8 cellular contexts compared by ENCODE assay signal in the genomic region with DNA sequence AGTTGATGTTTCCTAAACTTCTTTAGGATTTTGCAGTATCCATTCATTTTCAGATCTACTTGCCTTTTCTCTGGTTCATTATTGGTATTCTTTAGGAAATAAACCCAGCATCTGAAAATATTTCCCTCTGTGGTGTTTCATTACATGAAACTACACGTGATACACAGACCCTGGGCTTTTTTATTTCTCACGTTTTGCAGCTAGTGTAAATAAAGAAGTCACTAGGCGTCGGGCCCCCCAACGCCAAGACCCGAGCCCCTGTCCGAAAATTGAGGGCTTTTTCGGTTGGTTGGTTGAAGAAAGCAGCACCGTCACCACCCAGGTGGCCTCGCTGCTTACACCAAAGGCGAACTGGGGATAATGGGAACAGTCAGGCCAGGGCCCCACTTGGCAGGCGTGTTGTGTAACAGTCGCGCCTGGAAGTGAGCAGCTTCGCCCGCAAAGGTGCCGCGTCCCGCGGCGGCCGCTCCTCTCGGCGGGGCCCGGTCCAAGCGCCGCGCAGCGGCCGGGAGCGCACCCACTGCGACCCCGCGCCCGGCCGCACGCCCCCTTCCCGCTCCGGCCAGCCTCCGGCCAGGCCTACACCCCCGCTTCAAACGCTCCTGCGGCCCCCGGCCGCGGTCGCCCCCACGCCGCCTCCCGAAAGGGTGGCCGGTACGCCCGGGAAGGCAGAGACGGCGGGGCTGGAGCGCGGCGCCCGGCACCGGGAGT. TPM values are rescaled to one million over a fixed set of nuclear protein-coding genes. Genes with fewer than 3 reads are reported as not detected.
DNase-seq lines count a peak whose midpoint lies in the region; ATAC-seq, FAIRE-seq and TF ChIP-seq lines count a peak whose summit lies in the region.

No MANE protein-coding gene starts in this region.

- DNase-seq in AG04450 (ENCODE audit: low read depth, low spot score) (no peak), H54 (ENCODE audit: insufficient read length, low spot score) (peak; percentile 29), RWPE2 (ENCODE audit: low spot score) (no peak), globus pallidus (ENCODE audit: low spot score) (peak; percentile 65), type B pancreatic cell (ENCODE audit: extremely low spot score, unreplicated experiment) (peak; percentile 72)
- DNase-seq in activated naive CD4-positive, alpha-beta T cell treated with anti-CD3 and anti-CD28 coated beads, Interleukin-2, amount 10 ng/mL, durations not matched to agents 7 days and 5 days: peak; percentile 64

- FAIRE-seq in H54 (lab: Jason Lieb, UNC): no peak

- peak overlapping the region; percentile 66 for H2AFZ ChIP-seq in neuron (ENCODE audit: low read depth, low read length)

- H3K9me3 ChIP-seq in AG04450 (ENCODE audit: control insufficient read depth, insufficient read depth, low read length) (peaks cover 3% of the 10 kb centered on the region; the same call in 1 of the 2 replicates), RWPE2 (ENCODE audit: severe bottlenecking) (no peaks in the 10 kb centered on the region), neuron (ENCODE audit: low read length) (peaks cover 3% of the 10 kb centered on the region)

- H3K4me3 ChIP-seq in AG04450 (ENCODE audit: low read depth, low read length) (peak overlapping the region; percentile 88), RWPE2 (ENCODE audit: severe bottlenecking) (peak overlapping the region; percentile 94), neuron (ENCODE audit: low read length) (peak overlapping the region; percentile 100)

- ATAC-seq in RWPE2 (ENCODE audit: low read depth) (peak; percentile 23; the same call in 1 of the 3 replicates), HG03175 (IDR thresholded peaks at IDR 0.05; ENCODE audit: unreplicated experiment) (no peak)

- POLR2A ChIA-PET in AG04450 (lab: Yijun Ruan, JAX): interaction anchor here (0.5 to 1.1 kb wide), 3 partner anchors 46 to 298 kb away, joined by 3 to 7 read pairs (median 4); no protein-coding TSS in a partner anchor

- CTCF ChIA-PET in AG04450 (lab: Charles Lee): no interaction called here
- CTCF ChIA-PET in activated naive CD4-positive, alpha-beta T cell treated with anti-CD3 and anti-CD28 coated beads, Interleukin-2, amount 10 ng/mL, durations not matched to agents 7 days and 5 days (lab: Charles Lee): interaction anchor here (0.9 to 1.4 kb wide), 2 partner anchors 17 to 86 kb away, joined by 3 to 4 read pairs; no protein-coding TSS in a partner anchor

- H3K4me1 ChIP-seq in RWPE2 (ENCODE audit: insufficient read depth, poor library complexity, severe bottlenecking) (peaks cover 6% of the 10 kb centered on the region), neuron (ENCODE audit: insufficient read depth, low read length) (peaks cover 34% of the 10 kb centered on the region)

- H3K27me3 ChIP-seq in AG04450 (ENCODE audit: control insufficient read depth, insufficient read depth, low read length) (no peaks in the 10 kb centered on the region), RWPE2 (ENCODE audit: insufficient read depth, poor library complexity, severe bottlenecking) (no peaks in the 10 kb centered on the region), neuron (ENCODE audit: insufficient read depth, low read length) (no peaks in the 10 kb centered on the region)

- peak overlapping the region; percentile 96 for H3K27ac Mint-ChIP-seq in activated naive CD4-positive, alpha-beta T cell treated with anti-CD3 and anti-CD28 coated beads, Interleukin-2, amount 10 ng/mL, durations not matched to agents 7 days and 5 days
- H3K27ac Mint-ChIP-seq in type B pancreatic cell: peak overlapping the region; percentile 93

- H3K36me3 Mint-ChIP-seq in activated naive CD4-positive, alpha-beta T cell treated with anti-CD3 and anti-CD28 coated beads, Interleukin-2, amount 10 ng/mL, durations not matched to agents 7 days and 5 days: peaks cover 22% of the 10 kb centered on the region
- H3K36me3 Mint-ChIP-seq in type B pancreatic cell: peaks cover 40% of the 10 kb centered on the region

- TF ChIP-seq POLR2A in H54 (IDR thresholded peaks at IDR 0.05; ENCODE audit: low read depth, low read length): 0 out of 2 replicates have a peak, but pooled peaks have one; percentile 13

- H3K9me3 Mint-ChIP-seq in activated naive CD4-positive, alpha-beta T cell treated with anti-CD3 and anti-CD28 coated beads, Interleukin-2, amount 10 ng/mL, durations not matched to agents 7 days and 5 days: peaks cover 5% of the 10 kb centered on the region
- no peaks in the 10 kb centered on the region for H3K9me3 Mint-ChIP-seq in type B pancreatic cell

- H3K4me1 Mint-ChIP-seq in activated naive CD4-positive, alpha-beta T cell treated with anti-CD3 and anti-CD28 coated beads, Interleukin-2, amount 10 ng/mL, durations not matched to agents 7 days and 5 days: peaks cover 51% of the 10 kb centered on the region
- peaks cover 8% of the 10 kb centered on the region for H3K4me1 Mint-ChIP-seq in type B pancreatic cell (ENCODE audit: unreplicated experiment)

- peak overlapping the region; percentile 78 for H3K27ac ChIP-seq in AG04450 (ENCODE audit: low read depth, low read length)
- H3K27ac ChIP-seq in RWPE2 (ENCODE audit: poor library complexity, severe bottlenecking): peak overlapping the region; percentile 78

- TF ChIP-seq CTCF in AG04450 (IDR thresholded peaks at IDR 0.05; ENCODE audit: low read depth, low read length): no peak
- TF ChIP-seq CTCF in RWPE2 (IDR thresholded peaks at IDR 0.05; ENCODE audit: poor library complexity, severe bottlenecking): no peak
- peak; percentile 18 for TF ChIP-seq CTCF in type B pancreatic cell (conservative IDR thresholded peaks at IDR 0.05)

- H3K36me3 ChIP-seq in RWPE2 (ENCODE audit: low read depth) (no peaks in the 10 kb centered on the region), neuron (ENCODE audit: insufficient read depth, low read length) (peaks cover 2% of the 10 kb centered on the region)

- H3K4me3 Mint-ChIP-seq in activated naive CD4-positive, alpha-beta T cell treated with anti-CD3 and anti-CD28 coated beads, Interleukin-2, amount 10 ng/mL, durations not matched to agents 7 days and 5 days: peak overlapping the region; percentile 77
- H3K4me3 Mint-ChIP-seq in type B pancreatic cell: peak overlapping the region; percentile 91

- H3K27me3 Mint-ChIP-seq in activated naive CD4-positive, alpha-beta T cell treated with anti-CD3 and anti-CD28 coated beads, Interleukin-2, amount 10 ng/mL, durations not matched to agents 7 days and 5 days: peaks cover 3% of the 10 kb centered on the region
- peaks cover 3% of the 10 kb centered on the region for H3K27me3 Mint-ChIP-seq in type B pancreatic cell

RNA-seq across cellular contexts. Expression of a gene that starts 1.2 kb away (rescaled TPM):
- 11.1 and 12.8 TPM in 2 replicates for polyA plus RNA-seq in AG04450 (2011; rRNA removed)
- polyA minus RNA-seq in AG04450 (2011; rRNA and poly(A)+ RNA removed): 18.3 and 24.4 TPM in 2 replicates
- total RNA-seq in type B pancreatic cell (ENCODE audit: low replicate concordance): 52.1 and 240 TPM in 2 replicates

RNA-seq across cellular contexts. Expression of a gene that starts 50.2 kb away (rescaled TPM):
- 24.2 and 31.0 TPM in 2 replicates for polyA plus RNA-seq in AG04450 (2011; rRNA removed)
- 11.4 and 18.0 TPM in 2 replicates for polyA minus RNA-seq in AG04450 (2011; rRNA and poly(A)+ RNA removed)
- total RNA-seq in type B pancreatic cell (ENCODE audit: low replicate concordance): 11.9 and 21.4 TPM in 2 replicates

Comparison
In these comparisons a context has a peak if more than half of its experiments do, and no peak if none do; other contexts are left out.
1. DNase-seq: peak in H54 (single experiment), activated naive CD4-positive, alpha-beta T cell treated with anti-CD3 and anti-CD28 coated beads, Interleukin-2, amount 10 ng/mL, durations not matched to agents 7 days and 5 days (single experiment), globus pallidus (single experiment) and type B pancreatic cell (single experiment); none in AG04450 (single experiment) and RWPE2 (single experiment).
2. Peak in every context shown above with its lines, with median percentiles within 50 percentile points of each other: H3K4me3 ChIP-seq.